Comparison of ENCODE assay signal across 11 cellular contexts in the genomic region with DNA sequence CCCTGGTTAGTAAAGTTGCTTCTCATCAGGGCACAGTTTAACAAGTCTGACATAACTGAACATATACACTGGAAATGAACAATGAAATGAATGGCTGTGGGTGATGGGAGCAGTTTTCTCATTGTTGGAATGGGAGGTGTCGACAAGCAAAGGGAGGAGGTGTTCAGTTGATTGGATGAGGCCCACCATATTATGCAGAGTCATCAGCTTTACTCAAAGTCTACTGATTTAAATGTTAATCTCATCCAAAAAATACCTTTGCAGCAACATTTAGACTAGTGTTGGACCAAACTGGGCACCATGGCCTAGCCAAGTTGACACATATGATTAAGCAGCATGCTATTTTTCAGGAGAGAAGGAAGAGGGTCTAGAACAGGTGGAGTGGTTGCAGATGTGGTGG.
"Had no signal": no experiment of that assay in that cellular context is flagged by ENCODE, and none has a peak within 500 bp of the region (broad histone marks: within the 10 kb centered on the region; RNA-seq: fewer than 3 reads in every experiment).

No MANE protein-coding gene starts in this region.

- FAIRE-seq: H1, H54 had no signal

- H3K4me3 Mint-ChIP-seq: GM23338, H9, HFFc6 had no signal

- DNase-seq: GM23248, GOT3, H7, H9, HCEC 1CT, HFFc6 had no signal

- H3K9me3 Mint-ChIP-seq: GM23338, H9, HFFc6 had no signal

- H2AFZ ChIP-seq: GM23248, GM23338 had no signal

- H3K9me3 ChIP-seq: HAP-1 had no signal

- H3K4me3 ChIP-seq: GM23248, GM23338, HAP-1 had no signal

- H3K4me2 ChIP-seq: GM23338 had no signal

- H3K9ac ChIP-seq: GM23248 had no signal

- ATAC-seq: GM23338, HCT116 had no signal

- H3K27ac ChIP-seq: GM23248 had no signal

- H3K27ac Mint-ChIP-seq: GM23338, H9, HFFc6 had no signal

- H3K36me3 ChIP-seq: HAP-1 had no signal

- H3K4me1 ChIP-seq: HAP-1 had no signal
